2 cellular contexts compared by ENCODE assay signal in the genomic region with DNA sequence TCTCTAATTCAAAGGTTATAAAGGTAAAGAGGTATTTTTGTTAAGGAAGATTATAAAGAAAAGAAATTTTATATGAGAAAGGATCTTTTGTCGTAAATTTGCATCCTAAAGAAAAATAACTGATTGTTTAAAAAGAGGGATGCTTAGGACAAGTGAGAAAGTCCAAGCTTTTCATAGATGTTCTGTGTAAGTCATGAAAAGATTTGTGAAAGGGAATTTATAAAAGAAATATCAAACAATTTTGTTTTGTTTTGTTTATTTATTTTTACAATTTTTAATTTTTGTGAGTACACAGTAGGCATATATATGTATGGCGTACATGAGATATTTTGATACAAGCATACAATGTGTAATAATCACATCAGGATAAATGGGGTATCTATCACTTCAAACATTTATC.
A peak's percentile ranks its signal among the peaks of the same experiment; 100 is the strongest.
TF ChIP-seq lines count a peak whose summit lies in the region.

No MANE protein-coding gene starts in this region.

TF ChIP-seq in HEK293, 187 proteins besides CTCF, POLR2A, EP300 and RAD21 (continued from another document):
- no peak for TF ChIP-seq KLF16 (tag by site-specific recombination; IDR thresholded peaks at IDR 0.05)
- TF ChIP-seq ZNF777 (tag by site-specific recombination; IDR thresholded peaks at IDR 0.05; ENCODE audit: borderline replicate concordance) = no peak
- TF ChIP-seq SETDB1 (IDR thresholded peaks at IDR 0.05; ENCODE audit: insufficient read length, low read length) = peak; percentile 92
- no peak for TF ChIP-seq ZNF37A (tag by site-specific recombination; IDR thresholded peaks at IDR 0.05)
- TF ChIP-seq ZNF16 (tag by site-specific recombination; IDR thresholded peaks at IDR 0.05; ENCODE audit: low read depth) = no peak
- TF ChIP-seq HOXC10 (CRISPR knock-in tag; IDR thresholded peaks at IDR 0.05) = no peak
- peak; percentile 10 for TF ChIP-seq ZNF510 (tag by site-specific recombination; IDR thresholded peaks at IDR 0.05; ENCODE audit: insufficient replicate concordance)
- TF ChIP-seq ZNF121 (tag by site-specific recombination; IDR thresholded peaks at IDR 0.05) = no peak
- TF ChIP-seq, protein P1, sequence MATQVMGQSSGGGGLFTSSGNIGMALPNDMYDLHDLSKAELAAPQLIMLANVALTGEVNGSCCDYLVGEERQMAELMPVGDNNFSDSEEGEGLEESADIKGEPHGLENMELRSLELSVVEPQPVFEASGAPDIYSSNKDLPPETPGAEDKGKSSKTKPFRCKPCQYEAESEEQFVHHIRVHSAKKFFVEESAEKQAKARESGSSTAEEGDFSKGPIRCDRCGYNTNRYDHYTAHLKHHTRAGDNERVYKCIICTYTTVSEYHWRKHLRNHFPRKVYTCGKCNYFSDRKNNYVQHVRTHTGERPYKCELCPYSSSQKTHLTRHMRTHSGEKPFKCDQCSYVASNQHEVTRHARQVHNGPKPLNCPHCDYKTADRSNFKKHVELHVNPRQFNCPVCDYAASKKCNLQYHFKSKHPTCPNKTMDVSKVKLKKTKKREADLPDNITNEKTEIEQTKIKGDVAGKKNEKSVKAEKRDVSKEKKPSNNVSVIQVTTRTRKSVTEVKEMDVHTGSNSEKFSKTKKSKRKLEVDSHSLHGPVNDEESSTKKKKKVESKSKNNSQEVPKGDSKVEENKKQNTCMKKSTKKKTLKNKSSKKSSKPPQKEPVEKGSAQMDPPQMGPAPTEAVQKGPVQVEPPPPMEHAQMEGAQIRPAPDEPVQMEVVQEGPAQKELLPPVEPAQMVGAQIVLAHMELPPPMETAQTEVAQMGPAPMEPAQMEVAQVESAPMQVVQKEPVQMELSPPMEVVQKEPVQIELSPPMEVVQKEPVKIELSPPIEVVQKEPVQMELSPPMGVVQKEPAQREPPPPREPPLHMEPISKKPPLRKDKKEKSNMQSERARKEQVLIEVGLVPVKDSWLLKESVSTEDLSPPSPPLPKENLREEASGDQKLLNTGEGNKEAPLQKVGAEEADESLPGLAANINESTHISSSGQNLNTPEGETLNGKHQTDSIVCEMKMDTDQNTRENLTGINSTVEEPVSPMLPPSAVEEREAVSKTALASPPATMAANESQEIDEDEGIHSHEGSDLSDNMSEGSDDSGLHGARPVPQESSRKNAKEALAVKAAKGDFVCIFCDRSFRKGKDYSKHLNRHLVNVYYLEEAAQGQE (tag by site-specific recombination; IDR thresholded peaks at IDR 0.05) = no peak

TF ChIP-seq in K562, 482 proteins besides CTCF, POLR2A, EP300 and RAD21 (continued from another document):
- TF ChIP-seq, protein P2, sequence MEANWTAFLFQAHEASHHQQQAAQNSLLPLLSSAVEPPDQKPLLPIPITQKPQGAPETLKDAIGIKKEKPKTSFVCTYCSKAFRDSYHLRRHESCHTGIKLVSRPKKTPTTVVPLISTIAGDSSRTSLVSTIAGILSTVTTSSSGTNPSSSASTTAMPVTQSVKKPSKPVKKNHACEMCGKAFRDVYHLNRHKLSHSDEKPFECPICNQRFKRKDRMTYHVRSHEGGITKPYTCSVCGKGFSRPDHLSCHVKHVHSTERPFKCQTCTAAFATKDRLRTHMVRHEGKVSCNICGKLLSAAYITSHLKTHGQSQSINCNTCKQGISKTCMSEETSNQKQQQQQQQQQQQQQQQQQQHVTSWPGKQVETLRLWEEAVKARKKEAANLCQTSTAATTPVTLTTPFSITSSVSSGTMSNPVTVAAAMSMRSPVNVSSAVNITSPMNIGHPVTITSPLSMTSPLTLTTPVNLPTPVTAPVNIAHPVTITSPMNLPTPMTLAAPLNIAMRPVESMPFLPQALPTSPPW (CRISPR knock-in tag; IDR thresholded peaks at IDR 0.05) = 0 out of 2 replicates have a peak, but pooled peaks have one; percentile 21
- TF ChIP-seq KLF16 (IDR thresholded peaks at IDR 0.05) = no peak
- no peak for TF ChIP-seq KDM2B (CRISPR knock-in tag; IDR thresholded peaks at IDR 0.05)
